Comparison of ENCODE assay signal across 13 cellular contexts in genomic region chr3:16508242-16508575, GRCh38. TPM values are rescaled to one million over a fixed set of nuclear protein-coding genes. Genes with fewer than 3 reads are reported as not detected.
A peak's percentile ranks its signal among the peaks of the same experiment; 100 is the strongest.
DNase-seq lines count a peak whose midpoint lies in the region; ATAC-seq and TF ChIP-seq lines count a peak whose summit lies in the region.
"Had no signal": no experiment of that assay in that cellular context is flagged by ENCODE, and none has a peak within 500 bp of the region (broad histone marks: within the 10 kb centered on the region; RNA-seq: fewer than 3 reads in every experiment).

No MANE protein-coding gene starts in this region.

- H3K4me1 ChIP-seq in thyroid gland, result peaks cover 44 to 64% of the 10 kb centered on the region in 2 donors
- H3K4me1 ChIP-seq: BE2C had no signal

- no peaks in the 10 kb centered on the region for H3K9me3 ChIP-seq in thyroid gland
- H3K9me3 ChIP-seq: BE2C, esophagus squamous epithelium had no signal

- H3K27ac ChIP-seq in thyroid gland, result peak overlapping the region; percentile 70 to 94 (median 92)
- H3K27ac ChIP-seq: coronary artery had no signal

- H3K36me3 Mint-ChIP-seq in activated naive CD4-positive, alpha-beta T cell treated with anti-CD3 and anti-CD28 coated beads, Interleukin-2, amount 10 ng/mL, durations not matched to agents 7 days and 5 days, result peaks cover 61% of the 10 kb centered on the region
- peaks cover 32% of the 10 kb centered on the region for H3K36me3 Mint-ChIP-seq in central memory CD8-positive, alpha-beta T cell (ENCODE audit: insufficient read depth)
- peaks cover 5% of the 10 kb centered on the region for H3K36me3 Mint-ChIP-seq in chondrocyte (ENCODE audit: low read depth)

- H3K27me3 ChIP-seq in thyroid gland, result no peaks in the 10 kb centered on the region
- H3K27me3 ChIP-seq: BE2C had no signal

- H3K27ac Mint-ChIP-seq in activated naive CD4-positive, alpha-beta T cell treated with anti-CD3 and anti-CD28 coated beads, Interleukin-2, amount 10 ng/mL, durations not matched to agents 7 days and 5 days, result peak overlapping the region; percentile 2
- H3K27ac Mint-ChIP-seq in central memory CD8-positive, alpha-beta T cell (ENCODE audit: low read depth), result peak overlapping the region; percentile 58
- H3K27ac Mint-ChIP-seq in chondrocyte (ENCODE audit: unreplicated experiment), result no peak overlapping the region

- H3K36me3 ChIP-seq in thyroid gland, result no peaks in the 10 kb centered on the region
- H3K36me3 ChIP-seq: BE2C, esophagus squamous epithelium had no signal

- H3K27me3 Mint-ChIP-seq in activated naive CD4-positive, alpha-beta T cell treated with anti-CD3 and anti-CD28 coated beads, Interleukin-2, amount 10 ng/mL, durations not matched to agents 7 days and 5 days, result no peaks in the 10 kb centered on the region
- H3K27me3 Mint-ChIP-seq in central memory CD8-positive, alpha-beta T cell, result no peaks in the 10 kb centered on the region
- H3K27me3 Mint-ChIP-seq in chondrocyte (ENCODE audit: low read depth), result no peaks in the 10 kb centered on the region

- TF ChIP-seq CTCF in thyroid gland (IDR thresholded peaks at IDR 0.05) (no peak), chondrocyte (IDR thresholded peaks at IDR 0.05) (no peak)

- peak in 1 of 2 donors; percentile 34 for TF ChIP-seq POLR2A in thyroid gland (IDR thresholded peaks at IDR 0.05)

- H3K9me3 Mint-ChIP-seq in activated naive CD4-positive, alpha-beta T cell treated with anti-CD3 and anti-CD28 coated beads, Interleukin-2, amount 10 ng/mL, durations not matched to agents 7 days and 5 days, result no peaks in the 10 kb centered on the region
- no peaks in the 10 kb centered on the region for H3K9me3 Mint-ChIP-seq in central memory CD8-positive, alpha-beta T cell
- H3K9me3 Mint-ChIP-seq in chondrocyte (ENCODE audit: low read depth), result no peaks in the 10 kb centered on the region

- H3K4me3 Mint-ChIP-seq in activated naive CD4-positive, alpha-beta T cell treated with anti-CD3 and anti-CD28 coated beads, Interleukin-2, amount 10 ng/mL, durations not matched to agents 7 days and 5 days, result no peak overlapping the region
- peak overlapping the region; percentile 62 for H3K4me3 Mint-ChIP-seq in central memory CD8-positive, alpha-beta T cell
- no peak overlapping the region for H3K4me3 Mint-ChIP-seq in chondrocyte (ENCODE audit: unreplicated experiment)

- WGBS in thyroid gland, 2 donors, result 27 to 33% methylated on average over 4 of the region's 4 CpGs

- peaks cover 55% of the 10 kb centered on the region for H3K4me1 Mint-ChIP-seq in activated naive CD4-positive, alpha-beta T cell treated with anti-CD3 and anti-CD28 coated beads, Interleukin-2, amount 10 ng/mL, durations not matched to agents 7 days and 5 days
- H3K4me1 Mint-ChIP-seq in central memory CD8-positive, alpha-beta T cell, result peaks cover 78% of the 10 kb centered on the region
- H3K4me1 Mint-ChIP-seq in chondrocyte (ENCODE audit: low read depth), result peaks cover 47% of the 10 kb centered on the region

- DNase-seq in activated naive CD4-positive, alpha-beta T cell treated with anti-CD3 and anti-CD28 coated beads, Interleukin-2, amount 10 ng/mL, durations not matched to agents 7 days and 5 days, result no peak
- DNase-seq in activated naive CD4-positive, alpha-beta T cell treated with anti-CD3 and anti-CD28 coated beads, Interleukin-2, amount 50 U/mL, for 16 hours, result no peak
- DNase-seq in NCI-H69 (lab: John Stamatoyannopoulos, UW) (peak; percentile 42), thyroid gland (peak; percentile 88 to 93), DMS53 (lab: John Stamatoyannopoulos, UW) (no peak), chondrocyte (ENCODE audit: low spot score) (no peak)
- DNase-seq in central memory CD8-positive, alpha-beta T cell (ENCODE audit: low spot score in 2 of 2), result no peak
- DNase-seq: amniotic stem cell, BE2C, esophagus squamous epithelium, MM.1S had no signal

- no peak overlapping the region for H3K4me3 ChIP-seq in thyroid gland (replicated peaks in 1 of 3)
- H3K4me3 ChIP-seq: coronary artery, esophagus squamous epithelium had no signal

- CTCF ChIA-PET in activated naive CD4-positive, alpha-beta T cell treated with anti-CD3 and anti-CD28 coated beads, Interleukin-2, amount 10 ng/mL, durations not matched to agents 7 days and 5 days (lab: Charles Lee), result interaction anchor here (1.1 kb wide), 1 partner anchor 218 kb away, joined by 3 read pairs; no protein-coding TSS in a partner anchor

- intact Hi-C loops in thyroid gland (cut with DNase I), result no loop called here

- ATAC-seq in central memory CD8-positive, alpha-beta T cell (replicated peaks; ENCODE audit: extremely low read depth, poor library complexity, severe bottlenecking), result no peak
- no peak for ATAC-seq in HG03565 (IDR thresholded peaks at IDR 0.05; ENCODE audit: unreplicated experiment)

RNA-seq across cellular contexts. Expression of gene RFTN1, which starts 5.3 kb away (rescaled TPM):
- total RNA-seq in thyroid gland (100 to 1,000 TPM; 110 to 239 (median 153) TPM), chondrocyte (53.3 to 54.9 TPM (median 53.4 TPM) in 3 replicates)

Comparison
In these comparisons a context has a peak if more than half of its experiments do, and no peak if none do; other contexts are left out.
1. DNase-seq: peak in NCI-H69 (single experiment) and thyroid gland (2 of 2); none in activated naive CD4-positive, alpha-beta T cell treated with anti-CD3 and anti-CD28 coated beads, Interleukin-2, amount 10 ng/mL, durations not matched to agents 7 days and 5 days (single experiment), activated naive CD4-positive, alpha-beta T cell treated with anti-CD3 and anti-CD28 coated beads, Interleukin-2, amount 50 U/mL, for 16 hours (single experiment), central memory CD8-positive, alpha-beta T cell (0 of 2), DMS53 (single experiment) and chondrocyte (single experiment).